ENCODE assay signal across 1 cellular context in the genomic region with DNA sequence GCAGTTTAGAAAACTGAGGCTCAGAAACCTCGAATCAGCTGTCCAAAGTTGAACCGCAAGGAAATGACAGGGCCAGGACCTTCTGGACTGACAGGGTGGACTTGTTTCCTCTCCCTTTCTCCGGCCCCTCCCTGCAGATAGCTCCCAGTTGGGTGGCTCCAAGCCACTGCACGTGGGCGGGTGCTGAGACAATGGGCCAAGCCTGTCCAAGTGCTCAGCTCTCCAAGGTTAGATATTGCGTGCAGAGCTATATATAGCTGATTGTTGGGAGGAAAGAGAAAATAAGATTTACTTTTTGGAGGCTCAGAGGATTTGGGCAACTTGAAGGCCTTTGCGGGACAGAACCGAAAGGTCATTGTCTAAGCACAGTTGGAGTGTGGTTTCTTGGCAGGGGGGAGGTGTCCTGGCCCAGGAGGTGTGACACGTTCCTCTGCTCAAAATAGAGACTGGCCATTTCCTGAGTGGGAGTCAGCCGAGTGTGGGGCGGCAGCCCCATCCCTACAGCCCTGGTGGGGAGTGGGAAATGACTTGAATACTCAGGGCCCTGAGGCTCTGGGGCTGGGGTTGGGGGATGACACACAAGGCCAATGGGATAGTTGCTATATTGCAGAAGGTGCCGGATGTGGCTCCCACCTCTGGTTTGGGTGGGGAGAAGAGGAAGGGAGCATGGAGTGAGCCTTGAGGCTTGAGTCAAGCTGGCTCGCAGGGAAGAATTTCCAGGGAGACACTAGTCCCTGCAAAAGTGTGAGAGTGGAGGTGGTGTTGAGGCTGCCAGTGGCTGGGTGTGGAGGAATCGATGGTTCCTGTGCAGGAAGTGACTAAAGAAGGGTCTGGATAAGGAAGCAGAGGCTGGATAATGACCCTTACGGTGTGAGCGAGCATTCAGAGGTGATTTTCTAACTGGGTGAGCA.
TF ChIP-seq lines count a peak whose summit lies in the region.

No MANE protein-coding gene starts in this region.

TF ChIP-seq in WTC11, 78 proteins besides CTCF, POLR2A, EP300 and RAD21 (continued from another document):
- TF ChIP-seq, protein P1, sequence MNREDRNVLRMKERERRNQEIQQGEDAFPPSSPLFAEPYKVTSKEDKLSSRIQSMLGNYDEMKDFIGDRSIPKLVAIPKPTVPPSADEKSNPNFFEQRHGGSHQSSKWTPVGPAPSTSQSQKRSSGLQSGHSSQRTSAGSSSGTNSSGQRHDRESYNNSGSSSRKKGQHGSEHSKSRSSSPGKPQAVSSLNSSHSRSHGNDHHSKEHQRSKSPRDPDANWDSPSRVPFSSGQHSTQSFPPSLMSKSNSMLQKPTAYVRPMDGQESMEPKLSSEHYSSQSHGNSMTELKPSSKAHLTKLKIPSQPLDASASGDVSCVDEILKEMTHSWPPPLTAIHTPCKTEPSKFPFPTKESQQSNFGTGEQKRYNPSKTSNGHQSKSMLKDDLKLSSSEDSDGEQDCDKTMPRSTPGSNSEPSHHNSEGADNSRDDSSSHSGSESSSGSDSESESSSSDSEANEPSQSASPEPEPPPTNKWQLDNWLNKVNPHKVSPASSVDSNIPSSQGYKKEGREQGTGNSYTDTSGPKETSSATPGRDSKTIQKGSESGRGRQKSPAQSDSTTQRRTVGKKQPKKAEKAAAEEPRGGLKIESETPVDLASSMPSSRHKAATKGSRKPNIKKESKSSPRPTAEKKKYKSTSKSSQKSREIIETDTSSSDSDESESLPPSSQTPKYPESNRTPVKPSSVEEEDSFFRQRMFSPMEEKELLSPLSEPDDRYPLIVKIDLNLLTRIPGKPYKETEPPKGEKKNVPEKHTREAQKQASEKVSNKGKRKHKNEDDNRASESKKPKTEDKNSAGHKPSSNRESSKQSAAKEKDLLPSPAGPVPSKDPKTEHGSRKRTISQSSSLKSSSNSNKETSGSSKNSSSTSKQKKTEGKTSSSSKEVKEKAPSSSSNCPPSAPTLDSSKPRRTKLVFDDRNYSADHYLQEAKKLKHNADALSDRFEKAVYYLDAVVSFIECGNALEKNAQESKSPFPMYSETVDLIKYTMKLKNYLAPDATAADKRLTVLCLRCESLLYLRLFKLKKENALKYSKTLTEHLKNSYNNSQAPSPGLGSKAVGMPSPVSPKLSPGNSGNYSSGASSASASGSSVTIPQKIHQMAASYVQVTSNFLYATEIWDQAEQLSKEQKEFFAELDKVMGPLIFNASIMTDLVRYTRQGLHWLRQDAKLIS (CRISPR knock-in tag; IDR thresholded peaks at IDR 0.05; ENCODE audit: borderline replicate concordance), result no peak
